In genomic region chr3:30221622-30222021, GRCh38 we compare ENCODE assay signal across 13 cellular contexts.
DNase-seq lines count a peak whose midpoint lies in the region; ATAC-seq and TF ChIP-seq lines count a peak whose summit lies in the region.
"Had no signal": no experiment of that assay in that cellular context is flagged by ENCODE, and none has a peak within 500 bp of the region (broad histone marks: within the 10 kb centered on the region; RNA-seq: fewer than 3 reads in every experiment).

No MANE protein-coding gene starts in this region.

- H3K27me3 ChIP-seq in GM23248 (replicated peaks; ENCODE audit: insufficient read depth) = no peaks in the 10 kb centered on the region
- H3K27me3 ChIP-seq in mammary epithelial cell (ENCODE audit: insufficient read depth, low read length) = no peaks in the 10 kb centered on the region
- H3K27me3 ChIP-seq in effector memory CD4-positive, alpha-beta T cell (replicated peaks; ENCODE audit: control insufficient read depth, insufficient read depth, low read length, poor library complexity, severe bottlenecking) = no peaks in the 10 kb centered on the region

- no peaks in the 10 kb centered on the region for H4K20me1 ChIP-seq in GM23248 (ENCODE audit: insufficient read depth)
- H4K20me1 ChIP-seq in mammary epithelial cell (ENCODE audit: insufficient read depth, low read length) = no peaks in the 10 kb centered on the region

- no peaks in the 10 kb centered on the region for H3K79me2 ChIP-seq in GM23248 (ENCODE audit: insufficient read depth)
- no peaks in the 10 kb centered on the region for H3K79me2 ChIP-seq in mammary epithelial cell (ENCODE audit: insufficient read depth, low read length)

- peaks cover 17% of the 10 kb centered on the region; the same call in 1 of the 2 replicates for H3F3A ChIP-seq in GM23248 (ENCODE audit: insufficient read depth)

- H3K9me2 ChIP-seq in GM23248 (ENCODE audit: insufficient read depth) = no peaks in the 10 kb centered on the region

- ATAC-seq in HG02763 (IDR thresholded peaks at IDR 0.05; ENCODE audit: unreplicated experiment) = no peak
- ATAC-seq: WTC11 had no signal

- BruUV-seq in mammary epithelial cell (replicated peaks; lab: Mats Ljungman, UMichigan) = no TSS peak

- H2AFZ ChIP-seq in GM23248 = no peak overlapping the region
- no peak overlapping the region for H2AFZ ChIP-seq in mammary epithelial cell (ENCODE audit: low read depth, low read length)

- H3K9me3 ChIP-seq in GM23248 (ENCODE audit: low read depth) = no peaks in the 10 kb centered on the region
- no peaks in the 10 kb centered on the region for H3K9me3 ChIP-seq in mammary epithelial cell (replicated peaks; ENCODE audit: insufficient read depth, low read length)
- no peaks in the 10 kb centered on the region for H3K9me3 ChIP-seq in effector memory CD4-positive, alpha-beta T cell (ENCODE audit: control insufficient read depth, low read length)

- H3K4me3 ChIP-seq in GM23248 = no peak overlapping the region
- H3K4me3 ChIP-seq in mammary epithelial cell (replicated peaks in 1 of 3; ENCODE audit: insufficient read depth in 1 of 3, low read depth in 2 of 3, low read length in 3 of 3) = no peak overlapping the region
- no peak overlapping the region for H3K4me3 ChIP-seq in effector memory CD4-positive, alpha-beta T cell (ENCODE audit: insufficient read depth, low read depth, low read length, poor library complexity, severe bottlenecking)

- H3K4me2 ChIP-seq in GM23248 (ENCODE audit: unreplicated experiment) = peak overlapping the region; percentile 50
- H3K4me2 ChIP-seq in mammary epithelial cell (ENCODE audit: insufficient read depth, low read depth, low read length) = no peak overlapping the region

- H3K36me3 ChIP-seq in GM23248 (ENCODE audit: low read depth) = no peaks in the 10 kb centered on the region
- no peaks in the 10 kb centered on the region for H3K36me3 ChIP-seq in mammary epithelial cell (ENCODE audit: insufficient read depth, low read length)
- H3K36me3 ChIP-seq in effector memory CD4-positive, alpha-beta T cell (ENCODE audit: control insufficient read depth, insufficient read depth, low read length) = no peaks in the 10 kb centered on the region

- DNase-seq in A172 (ENCODE audit: low spot score) (peak; percentile 40), GM23248 (peak; percentile 56), OCI-M1 (lab: John Stamatoyannopoulos, UW) (peak; percentile 85), mammary epithelial cell (peak; percentile 32), DMS79 (lab: John Stamatoyannopoulos, UW) (no peak)
- DNase-seq in activated T-cell treated with anti-CD3 and anti-CD28 coated beads, Interleukin-2, amount 50 U/mL, for 48 hours = no peak
- no peak for DNase-seq in effector memory CD4-positive, alpha-beta T cell
- DNase-seq: aorta; NCI-H187 treated with DMSO at 0.1 percent for 48 hours; SHP77 treated with DMSO at 0.1 percent for 48 hours; stimulated activated CD8-positive, alpha-beta memory T cell treated with anti-CD3 and anti-CD28 coated beads, Interleukin-4, amount 100 ng/mL, for 48 hours had no signal

- H3K4me1 ChIP-seq in GM23248 (ENCODE audit: insufficient read depth) = peaks cover 19% of the 10 kb centered on the region
- peaks cover 10% of the 10 kb centered on the region for H3K4me1 ChIP-seq in mammary epithelial cell (ENCODE audit: insufficient read depth, low read length)
- H3K4me1 ChIP-seq in effector memory CD4-positive, alpha-beta T cell (ENCODE audit: control insufficient read depth, insufficient read depth, low read length, poor library complexity, severe bottlenecking) = no peaks in the 10 kb centered on the region

- 77 to 81% methylated on average over 3 of the region's 3 CpGs for WGBS in GM23248 (ENCODE audit: low coverage in 1 of 2, low lambda C conversion rate in 2 of 2, missing lambda C conversion rate in 2 of 2), 2 experiments
- WGBS in mammary epithelial cell (ENCODE audit: low coverage, missing lambda C conversion rate) = 89% methylated on average over 3 of the region's 3 CpGs

- dilution Hi-C loops in mammary epithelial cell (cut with HindIII; ENCODE audit: low sequenced_read_pairs) = no loop called here

- intact Hi-C loops in mammary epithelial cell (cut with micrococcal nuclease) = loop anchor here (10.0 kb wide), 1 partner anchor 283 kb away; no protein-coding TSS in a partner anchor

- CTCF ChIA-PET in mammary epithelial cell (lab: Charles Lee; ENCODE audit: low non-redundant PET) = no interaction called here

- TF ChIP-seq CTCF in mammary epithelial cell (conservative IDR thresholded peaks at IDR 0.05 in 1 of 2, IDR thresholded peaks at IDR 0.05 in 1 of 2; ENCODE audit: extremely low read depth in 1 of 2, insufficient read depth in 1 of 2, low read depth in 1 of 2, low read length in 2 of 2) = no peak

- H3K9ac ChIP-seq in GM23248 = no peak overlapping the region
- H3K9ac ChIP-seq in mammary epithelial cell (ENCODE audit: insufficient read depth, low read length) = no peak overlapping the region

- H3K27ac ChIP-seq in GM23248 (no peak overlapping the region), mammary epithelial cell (ENCODE audit: insufficient read depth, low read depth, low read length) (no peak overlapping the region)
- no peak overlapping the region for H3K27ac ChIP-seq in effector memory CD4-positive, alpha-beta T cell (ENCODE audit: insufficient read depth, low read length, poor library complexity, severe bottlenecking)

- in situ Hi-C loops in GM23248 (cut with MboI) (no loop called here), mammary epithelial cell (cut with MboI; ENCODE audit: low sequenced_read_pairs in 2 of 2) (no loop called here)

Comparison
In these comparisons a context has a peak if more than half of its experiments do, and no peak if none do; other contexts are left out.
1. DNase-seq: peak in A172 (single experiment), GM23248 (single experiment), OCI-M1 (single experiment) and mammary epithelial cell (single experiment); none in DMS79 (single experiment), activated T-cell treated with anti-CD3 and anti-CD28 coated beads, Interleukin-2, amount 50 U/mL, for 48 hours (0 of 2) and effector memory CD4-positive, alpha-beta T cell (0 of 3).